11 cellular contexts compared by ENCODE assay signal in the genomic region with DNA sequence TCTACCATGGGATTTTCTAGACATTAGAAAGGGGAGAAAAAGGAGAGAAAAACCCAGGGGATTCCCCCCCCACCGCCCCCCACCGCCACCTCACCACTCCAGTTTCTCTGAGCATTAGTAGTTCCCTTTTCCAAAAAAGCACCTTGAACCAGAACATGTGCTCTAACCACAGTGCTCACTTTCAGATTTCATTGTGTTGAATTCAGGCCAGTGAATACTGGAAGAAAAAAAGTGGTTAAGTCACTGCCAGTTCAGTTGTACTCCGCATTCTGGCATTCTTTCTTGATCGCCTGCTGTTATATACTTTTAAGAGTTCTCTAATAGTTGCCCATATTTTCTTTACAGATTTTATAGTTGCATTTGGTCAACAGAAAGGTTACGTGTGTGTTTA. TPM values are rescaled to one million over a fixed set of nuclear protein-coding genes. Genes with fewer than 3 reads are reported as not detected.
DNase-seq lines count a peak whose midpoint lies in the region; ATAC-seq and TF ChIP-seq lines count a peak whose summit lies in the region.
"Had no signal": no experiment of that assay in that cellular context is flagged by ENCODE, and none has a peak within 500 bp of the region (broad histone marks: within the 10 kb centered on the region; RNA-seq: fewer than 3 reads in every experiment).

No MANE protein-coding gene starts in this region.

- no peak overlapping the region for H2AFZ ChIP-seq in H9 (ENCODE audit: low read length)

- H4K5ac ChIP-seq in H9 (ENCODE audit: insufficient read length, low read depth, low read length): no peak overlapping the region

- no peaks in the 10 kb centered on the region for H4K20me1 ChIP-seq in H9 (ENCODE audit: control insufficient read depth, insufficient read depth, insufficient read length)

- no peaks in the 10 kb centered on the region for H3K9me3 ChIP-seq in H9 (ENCODE audit: control insufficient read depth, low read depth, low read length)

- H2BK20ac ChIP-seq in H9 (ENCODE audit: low read depth, low read length, poor library complexity, severe bottlenecking): no peak overlapping the region

- intact Hi-C loops in dorsolateral prefrontal cortex (cut with DNase I): no loop called here

- no peak overlapping the region for H2BK15ac ChIP-seq in H9 (ENCODE audit: low read depth, low read length)

- H2BK120ac ChIP-seq in H9 (ENCODE audit: low read depth, low read length, poor library complexity, severe bottlenecking): no peak overlapping the region

- no peaks in the 10 kb centered on the region; the same call in 1 of the 2 replicates for H3K79me2 ChIP-seq in H9 (ENCODE audit: insufficient read depth, low read length)

- ATAC-seq in GM18508 (IDR thresholded peaks at IDR 0.05; ENCODE audit: insufficient read depth, unreplicated experiment) (peak; percentile 79), naive B cell (ENCODE audit: low read depth in 2 of 2) (peak; percentile 67 to 78)

- H3K4me3 ChIP-seq in LNCaP clone FGC (ENCODE audit: low read depth, low read length): no peak overlapping the region
- peak overlapping the region in 4 of 59 donors; percentile 8 to 29 (median 10) for H3K4me3 ChIP-seq in dorsolateral prefrontal cortex

- H3K36me3 Mint-ChIP-seq in H9 (ENCODE audit: insufficient read depth in 1 of 3, low read depth in 3 of 3): peaks cover 0 to 2% (median 0%) of the 10 kb centered on the region in 3 experiments; a peak in 3 of 7 replicates
- no peaks in the 10 kb centered on the region for H3K36me3 Mint-ChIP-seq in naive B cell

- H3K56ac ChIP-seq in H9 (ENCODE audit: insufficient read length, low read depth, low read length): no peak overlapping the region

- no peak overlapping the region for H4K8ac ChIP-seq in H9 (replicated peaks; ENCODE audit: insufficient read length, low read depth, low read length)

- H2BK5ac ChIP-seq in H9 (ENCODE audit: insufficient read length, low read length): no peak overlapping the region

- no peak overlapping the region for H2BK12ac ChIP-seq in H9 (ENCODE audit: insufficient read length, low read depth, low read length)

- H2AK5ac ChIP-seq in H9 (ENCODE audit: insufficient read length, low read length): no peak overlapping the region

- peaks cover 2% of the 10 kb centered on the region; the same call in 1 of the 2 replicates for H3K4me1 ChIP-seq in H9 (ENCODE audit: insufficient read depth, low read length)

- H3K9ac ChIP-seq in H9 (ENCODE audit: extremely low read depth, insufficient read length, low read length): no peak overlapping the region

- WGBS in H9 (ENCODE audit: extremely low coverage, insufficient read length, low lambda C conversion rate): no CpG with 5 or more reads among the region's 5 CpGs

- TF ChIP-seq CTCF in H9 (conservative IDR thresholded peaks at IDR 0.05) (no peak), LNCaP clone FGC (IDR thresholded peaks at IDR 0.05; ENCODE audit: control insufficient read depth, extremely low read depth, insufficient read depth) (no peak), dorsolateral prefrontal cortex (IDR thresholded peaks at IDR 0.05 in 54 of 56, conservative IDR thresholded peaks at IDR 0.05 in 2 of 56; ENCODE audit: low read depth in 1 of 56, partially characterized antibody in 56 of 56) (no peak)

- H3K18ac ChIP-seq in H9 (ENCODE audit: insufficient read length, low read depth, low read length): no peak overlapping the region

- H3K4me3 Mint-ChIP-seq in H9: 0 out of 5 replicates have a peak overlapping the region, but pooled peaks of 1 of the 2 experiments have one; percentile 15
- peak overlapping the region in 5 of 8 donors; percentile 3 to 60 (median 45) for H3K4me3 Mint-ChIP-seq in naive B cell

- H3K23ac ChIP-seq in H9 (ENCODE audit: insufficient read length, low read depth, low read length): no peak overlapping the region

- H3K9me3 Mint-ChIP-seq in H9 (peaks cover 60 to 64% of the 10 kb centered on the region in 2 experiments), naive B cell (no peaks in the 10 kb centered on the region)

- H3K27ac Mint-ChIP-seq in H9: peak overlapping the region in 2 of 3 experiments; percentile 74 to 94; a peak in 4 of 7 replicates
- peak overlapping the region in 5 of 6 donors; percentile 12 to 71 (median 36) for H3K27ac Mint-ChIP-seq in naive B cell

- DNase-seq in H9 (no peak), LNCaP clone FGC (ENCODE audit: low read depth) (peak; percentile 74), naive B cell (no peak), kidney tubule cell (ENCODE audit: low spot score) (no peak), AG20443 (ENCODE audit: low spot score) (no peak), dorsolateral prefrontal cortex (no peak)
- DNase-seq in central memory CD4-positive, alpha-beta T cell: no peak
- DNase-seq: DND-41, NCI-H1417 treated with DMSO at 0.1 percent for 48 hours, posterior cingulate gyrus had no signal

- H3K79me1 ChIP-seq in H9 (ENCODE audit: insufficient read depth, low read depth, low read length, poor library complexity, severe bottlenecking): peaks cover 4% of the 10 kb centered on the region

- H4K91ac ChIP-seq in H9 (ENCODE audit: insufficient read length, low read depth, low read length): no peak overlapping the region

- H3K4ac ChIP-seq in H9 (ENCODE audit: low read depth, low read length): no peak overlapping the region

- H3K27me3 ChIP-seq in H9 (ENCODE audit: insufficient read depth, low read length) (no peaks in the 10 kb centered on the region), dorsolateral prefrontal cortex (peaks cover 0 to 69% (median 18%) of the 10 kb centered on the region in 45 donors)

- H3K4me1 Mint-ChIP-seq in H9: peaks cover 26 to 31% of the 10 kb centered on the region in 2 experiments
- H3K4me1 Mint-ChIP-seq in naive B cell: peaks cover 10 to 48% (median 13%) of the 10 kb centered on the region in 3 donors

- H3K27me3 Mint-ChIP-seq in H9 (ENCODE audit: low read depth) (no peaks in the 10 kb centered on the region; the same call in 1 of the 2 replicates), naive B cell (no peaks in the 10 kb centered on the region)

- no peak overlapping the region for H3T11ph ChIP-seq in H9 (ENCODE audit: low read length)

- no peak overlapping the region for H3K4me2 ChIP-seq in H9 (ENCODE audit: insufficient read depth, insufficient read length, low read length)

- H3K27ac ChIP-seq in H9 (ENCODE audit: insufficient read length, low read depth, low read length) (no peak overlapping the region), dorsolateral prefrontal cortex (peak overlapping the region in 10 of 59 donors; percentile 6 to 61 (median 17))

- no peak overlapping the region for H3K14ac ChIP-seq in H9 (ENCODE audit: insufficient read depth, low read length)

- H3K23me2 ChIP-seq in H9 (ENCODE audit: insufficient read length, low read depth, low read length, poor library complexity, severe bottlenecking): no peaks in the 10 kb centered on the region

RNA-seq across cellular contexts. Expression of a gene that starts 40.9 kb away (rescaled TPM):
- 19.6 and 20.2 TPM in 2 replicates for total RNA-seq in H9 (2021)
- 1 to 10 TPM in 4 of 6 donors, under 1 TPM in 1, not detected in 1; 0.71 to 3.9 (median 3.4) TPM for polyA plus RNA-seq in naive B cell (ENCODE audit: low read depth in 6 of 6)
- 10 to 100 TPM in 8 of 120 experiments, 1 to 10 TPM in 112; 2.4 to 14.1 (median 5.5) TPM for total RNA-seq in dorsolateral prefrontal cortex
